In genomic region chr1:16886860-16887605, GRCh38 we compare ENCODE assay signal across 2 cellular contexts.
TF ChIP-seq lines count a peak whose summit lies in the region.

No MANE protein-coding gene starts in this region.

TF ChIP-seq in GM23338, 12 proteins besides CTCF, POLR2A, EP300 and RAD21:
- TF ChIP-seq, protein P1, sequence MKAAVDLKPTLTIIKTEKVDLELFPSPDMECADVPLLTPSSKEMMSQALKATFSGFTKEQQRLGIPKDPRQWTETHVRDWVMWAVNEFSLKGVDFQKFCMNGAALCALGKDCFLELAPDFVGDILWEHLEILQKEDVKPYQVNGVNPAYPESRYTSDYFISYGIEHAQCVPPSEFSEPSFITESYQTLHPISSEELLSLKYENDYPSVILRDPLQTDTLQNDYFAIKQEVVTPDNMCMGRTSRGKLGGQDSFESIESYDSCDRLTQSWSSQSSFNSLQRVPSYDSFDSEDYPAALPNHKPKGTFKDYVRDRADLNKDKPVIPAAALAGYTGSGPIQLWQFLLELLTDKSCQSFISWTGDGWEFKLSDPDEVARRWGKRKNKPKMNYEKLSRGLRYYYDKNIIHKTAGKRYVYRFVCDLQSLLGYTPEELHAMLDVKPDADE (IDR thresholded peaks at IDR 0.05), result no peak
- TF ChIP-seq, protein P2, sequence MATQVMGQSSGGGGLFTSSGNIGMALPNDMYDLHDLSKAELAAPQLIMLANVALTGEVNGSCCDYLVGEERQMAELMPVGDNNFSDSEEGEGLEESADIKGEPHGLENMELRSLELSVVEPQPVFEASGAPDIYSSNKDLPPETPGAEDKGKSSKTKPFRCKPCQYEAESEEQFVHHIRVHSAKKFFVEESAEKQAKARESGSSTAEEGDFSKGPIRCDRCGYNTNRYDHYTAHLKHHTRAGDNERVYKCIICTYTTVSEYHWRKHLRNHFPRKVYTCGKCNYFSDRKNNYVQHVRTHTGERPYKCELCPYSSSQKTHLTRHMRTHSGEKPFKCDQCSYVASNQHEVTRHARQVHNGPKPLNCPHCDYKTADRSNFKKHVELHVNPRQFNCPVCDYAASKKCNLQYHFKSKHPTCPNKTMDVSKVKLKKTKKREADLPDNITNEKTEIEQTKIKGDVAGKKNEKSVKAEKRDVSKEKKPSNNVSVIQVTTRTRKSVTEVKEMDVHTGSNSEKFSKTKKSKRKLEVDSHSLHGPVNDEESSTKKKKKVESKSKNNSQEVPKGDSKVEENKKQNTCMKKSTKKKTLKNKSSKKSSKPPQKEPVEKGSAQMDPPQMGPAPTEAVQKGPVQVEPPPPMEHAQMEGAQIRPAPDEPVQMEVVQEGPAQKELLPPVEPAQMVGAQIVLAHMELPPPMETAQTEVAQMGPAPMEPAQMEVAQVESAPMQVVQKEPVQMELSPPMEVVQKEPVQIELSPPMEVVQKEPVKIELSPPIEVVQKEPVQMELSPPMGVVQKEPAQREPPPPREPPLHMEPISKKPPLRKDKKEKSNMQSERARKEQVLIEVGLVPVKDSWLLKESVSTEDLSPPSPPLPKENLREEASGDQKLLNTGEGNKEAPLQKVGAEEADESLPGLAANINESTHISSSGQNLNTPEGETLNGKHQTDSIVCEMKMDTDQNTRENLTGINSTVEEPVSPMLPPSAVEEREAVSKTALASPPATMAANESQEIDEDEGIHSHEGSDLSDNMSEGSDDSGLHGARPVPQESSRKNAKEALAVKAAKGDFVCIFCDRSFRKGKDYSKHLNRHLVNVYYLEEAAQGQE (IDR thresholded peaks at IDR 0.05; ENCODE audit: unreplicated experiment), result no peak

TF ChIP-seq in K562, 482 proteins besides CTCF, POLR2A, EP300 and RAD21 (continued from another document):
- TF ChIP-seq, protein P3, sequence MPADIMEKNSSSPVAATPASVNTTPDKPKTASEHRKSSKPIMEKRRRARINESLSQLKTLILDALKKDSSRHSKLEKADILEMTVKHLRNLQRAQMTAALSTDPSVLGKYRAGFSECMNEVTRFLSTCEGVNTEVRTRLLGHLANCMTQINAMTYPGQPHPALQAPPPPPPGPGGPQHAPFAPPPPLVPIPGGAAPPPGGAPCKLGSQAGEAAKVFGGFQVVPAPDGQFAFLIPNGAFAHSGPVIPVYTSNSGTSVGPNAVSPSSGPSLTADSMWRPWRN (IDR thresholded peaks at IDR 0.05; ENCODE audit: low read depth), result no peak
- TF ChIP-seq ZNF830 (CRISPR knock-in tag; IDR thresholded peaks at IDR 0.05), result no peak
- TF ChIP-seq, protein P4, sequence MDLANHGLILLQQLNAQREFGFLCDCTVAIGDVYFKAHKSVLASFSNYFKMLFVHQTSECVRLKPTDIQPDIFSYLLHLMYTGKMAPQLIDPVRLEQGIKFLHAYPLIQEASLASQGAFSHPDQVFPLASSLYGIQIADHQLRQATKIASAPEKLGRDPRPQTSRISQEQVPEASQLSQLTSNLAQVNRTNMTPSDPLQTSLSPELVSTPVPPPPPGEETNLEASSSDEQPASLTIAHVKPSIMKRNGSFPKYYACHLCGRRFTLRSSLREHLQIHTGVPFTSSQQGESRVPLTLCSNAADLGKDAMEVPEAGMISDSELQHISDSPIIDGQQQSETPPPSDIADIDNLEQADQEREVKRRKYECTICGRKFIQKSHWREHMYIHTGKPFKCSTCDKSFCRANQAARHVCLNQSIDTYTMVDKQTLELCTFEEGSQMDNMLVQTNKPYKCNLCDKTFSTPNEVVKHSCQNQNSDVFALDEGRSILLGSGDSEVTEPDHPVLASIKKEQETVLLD (IDR thresholded peaks at IDR 0.05), result no peak
- no peak for TF ChIP-seq PTRF (tag; IDR thresholded peaks at IDR 0.05)
- TF ChIP-seq ZSCAN29 (IDR thresholded peaks at IDR 0.05), result no peak
- TF ChIP-seq RBBP5 (IDR thresholded peaks at IDR 0.05; ENCODE audit: borderline replicate concordance, insufficient read depth, low read length, poor library complexity, severe bottlenecking), result no peak
- TF ChIP-seq E2F3 (CRISPR knock-in tag; IDR thresholded peaks at IDR 0.05), result no peak
- no peak for TF ChIP-seq ARID1B (IDR thresholded peaks at IDR 0.05)
- no peak for TF ChIP-seq MEF2A (IDR thresholded peaks at IDR 0.05; ENCODE audit: control insufficient read depth, low read depth, low read length)
